Comparison of ENCODE assay signal across 1 cellular context in genomic region chr16:279531-279930, GRCh38.
TF ChIP-seq lines count a peak whose summit lies in the region.

No MANE protein-coding gene starts in this region.

TF ChIP-seq in neural cell, 6 proteins besides CTCF, POLR2A, EP300 and RAD21:
- TF ChIP-seq MXI1 (conservative IDR thresholded peaks at IDR 0.05; ENCODE audit: poor library complexity, severe bottlenecking) = no peak
- TF ChIP-seq REST (IDR thresholded peaks at IDR 0.05; ENCODE audit: borderline replicate concordance) = no peak
- no peak for TF ChIP-seq EZH2 (IDR thresholded peaks at IDR 0.05; ENCODE audit: borderline replicate concordance, insufficient read depth, low read length, poor library complexity, severe bottlenecking)
- no peak for TF ChIP-seq POLR2AphosphoS5 (IDR thresholded peaks at IDR 0.05)
- no peak for TF ChIP-seq SMC3 (conservative IDR thresholded peaks at IDR 0.05; ENCODE audit: poor library complexity)
